1 cellular context compared by ENCODE assay signal in the genomic region with DNA sequence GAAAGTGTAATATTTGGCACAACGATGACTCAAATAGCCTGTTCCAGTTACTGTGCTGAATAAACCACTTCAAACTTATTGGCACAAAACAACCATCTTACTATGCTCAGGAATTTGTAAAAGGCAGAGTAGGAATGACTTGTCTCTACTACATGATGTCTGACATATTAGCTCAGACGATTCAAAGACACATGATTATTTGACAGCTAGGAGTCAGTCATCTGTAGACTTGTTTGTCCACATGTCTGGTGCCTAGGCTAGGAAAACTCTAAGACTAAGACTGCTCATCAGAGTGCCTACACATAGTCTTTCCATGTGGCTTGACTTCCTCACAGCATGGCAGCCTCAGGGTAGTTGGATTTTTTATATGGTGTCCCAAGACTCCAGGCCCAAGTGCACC.
TF ChIP-seq lines count a peak whose summit lies in the region.

No MANE protein-coding gene starts in this region.

TF ChIP-seq in IMR-90, 13 proteins besides CTCF, POLR2A, EP300 and RAD21:
- TF ChIP-seq SMC3 (IDR thresholded peaks at IDR 0.05; ENCODE audit: low read depth, low read length), result no peak
- TF ChIP-seq, protein P1, sequence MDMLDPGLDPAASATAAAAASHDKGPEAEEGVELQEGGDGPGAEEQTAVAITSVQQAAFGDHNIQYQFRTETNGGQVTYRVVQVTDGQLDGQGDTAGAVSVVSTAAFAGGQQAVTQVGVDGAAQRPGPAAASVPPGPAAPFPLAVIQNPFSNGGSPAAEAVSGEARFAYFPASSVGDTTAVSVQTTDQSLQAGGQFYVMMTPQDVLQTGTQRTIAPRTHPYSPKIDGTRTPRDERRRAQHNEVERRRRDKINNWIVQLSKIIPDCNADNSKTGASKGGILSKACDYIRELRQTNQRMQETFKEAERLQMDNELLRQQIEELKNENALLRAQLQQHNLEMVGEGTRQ (IDR thresholded peaks at IDR 0.05; ENCODE audit: low read depth, low read length), result no peak
- no peak for TF ChIP-seq FOS (IDR thresholded peaks at IDR 0.05; ENCODE audit: low read depth, low read length)
- TF ChIP-seq, protein P2, sequence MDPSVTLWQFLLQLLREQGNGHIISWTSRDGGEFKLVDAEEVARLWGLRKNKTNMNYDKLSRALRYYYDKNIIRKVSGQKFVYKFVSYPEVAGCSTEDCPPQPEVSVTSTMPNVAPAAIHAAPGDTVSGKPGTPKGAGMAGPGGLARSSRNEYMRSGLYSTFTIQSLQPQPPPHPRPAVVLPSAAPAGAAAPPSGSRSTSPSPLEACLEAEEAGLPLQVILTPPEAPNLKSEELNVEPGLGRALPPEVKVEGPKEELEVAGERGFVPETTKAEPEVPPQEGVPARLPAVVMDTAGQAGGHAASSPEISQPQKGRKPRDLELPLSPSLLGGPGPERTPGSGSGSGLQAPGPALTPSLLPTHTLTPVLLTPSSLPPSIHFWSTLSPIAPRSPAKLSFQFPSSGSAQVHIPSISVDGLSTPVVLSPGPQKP (IDR thresholded peaks at IDR 0.05; ENCODE audit: borderline replicate concordance, low read depth, low read length), result no peak
- TF ChIP-seq CEBPB (IDR thresholded peaks at IDR 0.05; ENCODE audit: low read depth, low read length), result no peak
- no peak for TF ChIP-seq RFX5 (IDR thresholded peaks at IDR 0.05; ENCODE audit: low read depth, low read length)
- no peak for TF ChIP-seq MAFK (IDR thresholded peaks at IDR 0.05; ENCODE audit: low read depth, low read length)
- TF ChIP-seq BHLHE40 (IDR thresholded peaks at IDR 0.05; ENCODE audit: low read depth, low read length), result no peak
- no peak for TF ChIP-seq MXI1 (IDR thresholded peaks at IDR 0.05; ENCODE audit: borderline replicate concordance, low read depth, low read length)
- TF ChIP-seq NFE2L2 (IDR thresholded peaks at IDR 0.05; ENCODE audit: low read depth, low read length), result no peak
- no peak for TF ChIP-seq MAZ (IDR thresholded peaks at IDR 0.05; ENCODE audit: borderline replicate concordance, low read depth, low read length)
- no peak for TF ChIP-seq RCOR1 (IDR thresholded peaks at IDR 0.05; ENCODE audit: insufficient replicate concordance, low read length)
- TF ChIP-seq CHD1 (IDR thresholded peaks at IDR 0.05; ENCODE audit: low read depth, low read length), result no peak
TF ChIP-seq in IMR-90: peak in this region for 0.
